Comparison of ENCODE assay signal across 8 cellular contexts in the genomic region with DNA sequence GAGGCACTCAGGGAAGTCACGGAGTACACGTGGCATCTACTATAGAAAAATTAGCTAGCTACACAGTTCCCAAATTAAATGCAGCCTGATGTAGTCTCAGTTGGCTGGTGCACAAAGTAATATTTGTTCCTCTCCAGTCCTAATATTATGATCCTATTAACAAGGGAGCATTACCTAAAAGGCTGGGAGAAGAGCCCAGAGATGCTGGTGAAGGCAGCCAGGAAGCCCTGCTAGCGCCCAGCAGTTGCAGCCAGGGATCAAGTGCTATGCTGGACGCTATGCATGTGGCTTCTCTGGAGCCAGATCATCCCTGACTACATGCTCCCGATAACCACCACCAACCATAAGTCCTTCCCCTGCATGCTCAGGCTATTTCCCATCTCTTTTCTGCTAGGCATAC.
"Had no signal": no experiment of that assay in that cellular context is flagged by ENCODE, and none has a peak within 500 bp of the region (broad histone marks: within the 10 kb centered on the region; RNA-seq: fewer than 3 reads in every experiment).

No MANE protein-coding gene starts in this region.

- H3K4me3 ChIP-seq: GM23248, HAP-1 had no signal

- ATAC-seq: HCT116, HepG2 had no signal

- H3K9me3 ChIP-seq: HAP-1 had no signal

- H3K4me1 ChIP-seq: HAP-1 had no signal

- DNase-seq: GM23248, GOT3, H7, HFFc6 had no signal

- H3K27ac ChIP-seq: GM23248, HL-60 had no signal

- H3K36me3 ChIP-seq: HAP-1 had no signal
